10 cellular contexts compared by ENCODE assay signal in the genomic region with DNA sequence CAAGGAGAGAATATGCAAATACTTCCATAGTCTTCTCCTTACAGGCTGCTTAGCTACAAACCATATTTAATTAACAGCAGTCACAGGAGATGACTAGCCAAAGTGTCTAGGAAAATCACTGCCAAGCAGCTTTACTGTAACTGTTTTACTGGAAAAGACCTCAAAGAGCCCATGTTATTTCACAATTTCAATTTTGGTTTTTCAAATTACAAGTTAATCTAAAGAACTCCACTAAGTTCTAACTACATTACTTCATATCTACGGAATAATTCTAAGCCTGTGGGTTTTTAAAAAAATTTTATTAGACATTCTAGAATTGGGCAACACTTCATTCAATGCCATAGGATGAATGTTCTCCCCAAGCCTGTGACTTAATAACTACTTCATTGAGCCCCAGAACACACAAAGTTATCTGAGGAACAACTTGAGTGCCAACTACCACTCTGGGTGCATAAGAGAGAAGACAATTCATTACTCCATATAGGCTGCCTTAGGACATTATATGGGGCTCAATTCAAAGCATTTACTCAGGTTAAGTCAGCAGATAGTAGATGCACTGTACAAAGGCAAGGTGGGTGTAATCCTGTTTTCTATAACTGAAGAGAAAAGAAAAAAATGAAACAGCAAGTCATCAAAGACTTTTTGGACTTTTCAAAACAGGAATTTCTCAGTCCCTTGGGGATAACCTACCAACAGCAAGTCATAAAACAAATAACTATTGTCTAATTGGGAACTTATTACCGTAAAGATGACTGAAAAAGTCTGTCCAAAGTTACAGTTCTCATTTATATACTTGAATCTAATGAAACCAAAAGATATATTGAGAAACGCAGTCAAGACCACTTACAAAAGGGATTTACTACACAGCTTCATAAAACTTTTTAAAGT. TPM values are rescaled to one million over a fixed set of nuclear protein-coding genes. Genes with fewer than 3 reads are reported as not detected.
DNase-seq lines count a peak whose midpoint lies in the region; ATAC-seq, FAIRE-seq and TF ChIP-seq lines count a peak whose summit lies in the region.
"Had no signal": no experiment of that assay in that cellular context is flagged by ENCODE, and none has a peak within 500 bp of the region (broad histone marks: within the 10 kb centered on the region; RNA-seq: fewer than 3 reads in every experiment).

No MANE protein-coding gene starts in this region.

- DNase-seq in EL (peak; percentile 29), HFFc6 (no peak), MCF 10A (ENCODE audit: unreplicated experiment) (peak; percentile 46), urothelium cell line (ENCODE audit: low spot score) (no peak)
- DNase-seq: activated CD8-positive, alpha-beta memory T cell treated with anti-CD3 and anti-CD28 coated beads, Interleukin-2, amount 50 U/mL, for 4 hours; PC-9; stimulated activated CD4-positive, alpha-beta T cell treated with anti-CD3 and anti-CD28 coated beads, Interleukin-4, amount 100 ng/mL, for 24 hours had no signal

- TF ChIP-seq CTCF in HFFc6 (IDR thresholded peaks at IDR 0.05) (no peak), MCF 10A (IDR thresholded peaks at IDR 0.05; ENCODE audit: unreplicated experiment) (no peak)

- H3K4me3 Mint-ChIP-seq in HFFc6 (no peak overlapping the region), MCF 10A (ENCODE audit: unreplicated experiment) (no peak overlapping the region)

- H3K9ac ChIP-seq in skeletal muscle tissue (ENCODE audit: low read depth in 1 of 3, low read length in 3 of 3), result no peak overlapping the region

- POLR2A ChIA-PET in MCF 10A (lab: Yijun Ruan, JAX), result interaction anchor here (0.7 to 0.8 kb wide), 2 partner anchors 53 to 109 kb away, joined by 3 read pairs; no protein-coding TSS in a partner anchor

- CTCF ChIA-PET in MCF 10A (lab: Yijun Ruan, JAX), result no interaction called here

- H3K27ac ChIP-seq in skeletal muscle tissue (ENCODE audit: low read depth, low read length), result peak overlapping the region; percentile 36
- H3K27ac ChIP-seq: PC-9 had no signal

- H3K4me3 ChIP-seq in skeletal muscle tissue (ENCODE audit: low read length in 3 of 3), result no peak overlapping the region
- H3K4me3 ChIP-seq: PC-9 had no signal

- no peaks in the 10 kb centered on the region for H3K9me3 ChIP-seq in skeletal muscle tissue (ENCODE audit: control insufficient read depth in 3 of 3, low read length in 3 of 3)

- BruUV-seq in MCF 10A (replicated peaks; lab: Mats Ljungman, UMichigan), result no TSS peak

- H3K27me3 Mint-ChIP-seq in HFFc6 (ENCODE audit: insufficient read depth) (no peaks in the 10 kb centered on the region; the same call in 1 of the 2 replicates), MCF 10A (ENCODE audit: insufficient read depth, unreplicated experiment) (no peaks in the 10 kb centered on the region)

- H3K4me1 ChIP-seq in skeletal muscle tissue (ENCODE audit: control insufficient read depth in 3 of 3, insufficient read depth in 3 of 3, low read length in 3 of 3), result peaks cover 5 to 20% (median 12%) of the 10 kb centered on the region in 3 donors

- no peaks in the 10 kb centered on the region for H3K27me3 ChIP-seq in skeletal muscle tissue (ENCODE audit: control insufficient read depth in 3 of 3, insufficient read depth in 3 of 3, low read length in 3 of 3)

- no peaks in the 10 kb centered on the region for H3K9me3 Mint-ChIP-seq in HFFc6
- H3K9me3 Mint-ChIP-seq in MCF 10A (ENCODE audit: unreplicated experiment), result no peaks in the 10 kb centered on the region

- FAIRE-seq in urothelium cell line (lab: Jason Lieb, UNC), result no peak

- H3K36me3 ChIP-seq in skeletal muscle tissue (ENCODE audit: control insufficient read depth in 3 of 3, insufficient read depth in 3 of 3, low read length in 3 of 3), result no peaks in the 10 kb centered on the region

- H3K4me1 Mint-ChIP-seq in HFFc6 (ENCODE audit: low read depth) (peaks cover 28% of the 10 kb centered on the region), MCF 10A (ENCODE audit: insufficient read depth, unreplicated experiment) (no peaks in the 10 kb centered on the region)

- ATAC-seq in GM18907 (IDR thresholded peaks at IDR 0.05; ENCODE audit: unreplicated experiment), result no peak
- no peak for ATAC-seq in HG02973 (IDR thresholded peaks at IDR 0.05; ENCODE audit: unreplicated experiment)

- intact Hi-C loops in MCF 10A (cut with micrococcal nuclease), result no loop called here

- H3K27ac Mint-ChIP-seq in HFFc6 (peak overlapping the region; percentile 11), MCF 10A (ENCODE audit: low read depth, unreplicated experiment) (no peak overlapping the region)

- H3K36me3 Mint-ChIP-seq in HFFc6 (ENCODE audit: low read depth) (peaks cover 6% of the 10 kb centered on the region; the same call in 1 of the 2 replicates), MCF 10A (ENCODE audit: insufficient read depth, unreplicated experiment) (peaks cover 22% of the 10 kb centered on the region)

RNA-seq across cellular contexts. Expression of a gene that starts 33.0 kb away (rescaled TPM):
- 10 to 100 TPM; 65.3 to 74.5 (median 68.8) TPM for total RNA-seq in HFFc6 (2021; fragmentation: NEBNext Ultra II Directional; extraction: Animal tissue kit (Norgen Biotek cat#: 25700))
- total RNA-seq in MCF 10A (2022) (89.2 and 115 TPM in 2 replicates), skeletal muscle tissue (44.9 TPM)

Comparison
In these comparisons a context has a peak if more than half of its experiments do, and no peak if none do; other contexts are left out.
1. DNase-seq: peak in EL (single experiment) and MCF 10A (single experiment); none in HFFc6 (single experiment) and urothelium cell line (single experiment).